Comparison of ENCODE assay signal across 20 cellular contexts in genomic region chr9:109179801-109180523, GRCh38. TPM values are rescaled to one million over a fixed set of nuclear protein-coding genes. Genes with fewer than 3 reads are reported as not detected.
A peak's percentile ranks its signal among the peaks of the same experiment; 100 is the strongest.
DNase-seq lines count a peak whose midpoint lies in the region; ATAC-seq and TF ChIP-seq lines count a peak whose summit lies in the region.
"Had no signal": no experiment of that assay in that cellular context is flagged by ENCODE, and none has a peak within 500 bp of the region (broad histone marks: within the 10 kb centered on the region; RNA-seq: fewer than 3 reads in every experiment).

No MANE protein-coding gene starts in this region.

- H3K9me3 ChIP-seq in heart right ventricle = no peaks in the 10 kb centered on the region
- H3K9me3 ChIP-seq in right atrium auricular region = no peaks in the 10 kb centered on the region
- H3K9me3 ChIP-seq in thyroid gland = no peaks in the 10 kb centered on the region
- no peaks in the 10 kb centered on the region for H3K9me3 ChIP-seq in osteoblast (ENCODE audit: low read depth, low read length)
- H3K9me3 ChIP-seq: HAP-1, testis had no signal

- H3K4me1 ChIP-seq in heart right ventricle (no peaks in the 10 kb centered on the region), right atrium auricular region (no peaks in the 10 kb centered on the region), thyroid gland (no peaks in the 10 kb centered on the region), osteoblast (ENCODE audit: insufficient read depth, low read length) (no peaks in the 10 kb centered on the region)
- H3K4me1 ChIP-seq: HAP-1, testis had no signal

- no peak overlapping the region for H3K27ac ChIP-seq in heart right ventricle
- H3K27ac ChIP-seq in right atrium auricular region = no peak overlapping the region
- no peak overlapping the region for H3K27ac ChIP-seq in thyroid gland
- H3K27ac ChIP-seq in osteoblast (ENCODE audit: low read depth, low read length) = no peak overlapping the region
- H3K27ac ChIP-seq: skin epidermis, testis had no signal

- H3K27me3 ChIP-seq in heart right ventricle (peaks cover 0 to 7% (median 0%) of the 10 kb centered on the region in 7 donors), right atrium auricular region (no peaks in the 10 kb centered on the region), thyroid gland (no peaks in the 10 kb centered on the region), osteoblast (ENCODE audit: insufficient read depth, low read length) (peaks cover 2% of the 10 kb centered on the region)
- H3K27me3 ChIP-seq: testis had no signal

- H3K4me2 ChIP-seq in osteoblast (ENCODE audit: insufficient read depth, low read length) = no peak overlapping the region

- no peak overlapping the region for H3K4me3 ChIP-seq in heart right ventricle
- no peak overlapping the region for H3K4me3 ChIP-seq in right atrium auricular region
- no peak overlapping the region for H3K4me3 ChIP-seq in thyroid gland (replicated peaks in 1 of 3)
- no peak overlapping the region for H3K4me3 ChIP-seq in osteoblast (ENCODE audit: insufficient read depth, low read length)
- H3K4me3 ChIP-seq: HAP-1, skin epidermis, testis had no signal

- no peaks in the 10 kb centered on the region for H3K79me2 ChIP-seq in osteoblast (ENCODE audit: insufficient read depth, low read length)

- TF ChIP-seq POLR2A in thyroid gland (IDR thresholded peaks at IDR 0.05) = no peak

- no peaks in the 10 kb centered on the region for H4K20me1 ChIP-seq in osteoblast (ENCODE audit: insufficient read depth, low read length)

- DNase-seq in heart right ventricle (peak; percentile 11 to 47), right atrium auricular region (ENCODE audit: low spot score) (no peak), anterior cingulate cortex (lab: John Stamatoyannopoulos, UW) (peak in 48 of 58 donors; percentile 5 to 80 (median 38)), hippocampal formation (lab: John Stamatoyannopoulos, UW) (peak; percentile 5 to 37), thyroid gland (peak; percentile 40 to 50), osteoblast (ENCODE audit: insufficient read length, low spot score, missing footprints) (no peak)
- no peak for DNase-seq in stimulated activated naive CD4-positive, alpha-beta T cell treated with Interleukin-2 at 50 U/mL for 16 hours (lab: John Stamatoyannopoulos, UW)
- DNase-seq: activated CD8-positive, alpha-beta memory T cell treated with anti-CD3 and anti-CD28 coated beads for 24 hours; activated naive CD4-positive, alpha-beta T cell treated with anti-CD3 and anti-CD28 coated beads, Interleukin-2, amount 10 ng/mL, durations not matched to agents 7 days and 5 days; activated T-cell treated with anti-CD3 and anti-CD28 coated beads, Interleukin-2, amount 50 U/mL, for 24 hours; natural killer cell; NCI-H774; OCI-M1; SHP77; testis had no signal

- intact Hi-C loops in heart right ventricle (cut with DNase I) (loop anchor here in 1 of 10 donors (10.0 kb wide), 1 partner anchor 145 kb away; the partner anchor contains the start of gene EPB41L4B), thyroid gland (cut with DNase I) (no loop called here)

- TF ChIP-seq CTCF in heart right ventricle (IDR thresholded peaks at IDR 0.05) (no peak), right atrium auricular region (IDR thresholded peaks at IDR 0.05) (no peak), thyroid gland (IDR thresholded peaks at IDR 0.05) (no peak), osteoblast (IDR thresholded peaks at IDR 0.05; ENCODE audit: extremely low read depth, low read depth, low read length) (no peak)

- H3K36me3 ChIP-seq in heart right ventricle (no peaks in the 10 kb centered on the region), right atrium auricular region (no peaks in the 10 kb centered on the region), thyroid gland (no peaks in the 10 kb centered on the region), osteoblast (ENCODE audit: insufficient read depth, low read length) (no peaks in the 10 kb centered on the region)
- H3K36me3 ChIP-seq: HAP-1 had no signal

- ATAC-seq in heart right ventricle (peak in 4 of 8 donors; percentile 37 to 70 (median 48)), HG03097 (IDR thresholded peaks at IDR 0.05; ENCODE audit: low FRiP score, unreplicated experiment) (no peak)
- ATAC-seq: activated CD4-positive, CD25-positive, alpha-beta regulatory T cell treated with anti-CD3 and anti-CD28 coated beads, Interleukin-2, amount 50 U/mL, for 24 hours; natural killer cell; stimulated activated memory B cell treated with anti-CD40 and anti-IgM and Interleukin-4, amounts not matched to agents 10 μg/mL and 1 μg/mL and 100 μg/mL, for 72 hours had no signal

- WGBS in heart right ventricle, 2 donors = 65 to 74% methylated on average over 9 of the region's 9 CpGs
- 59 to 78% methylated on average over 9 of the region's 9 CpGs for WGBS in thyroid gland, 2 donors

- no peak overlapping the region for H2AFZ ChIP-seq in osteoblast (ENCODE audit: low read length)

RNA-seq across cellular contexts. Expression of gene FRRS1L, which starts 12.9 kb away (rescaled TPM):
- total RNA-seq in heart right ventricle (1 to 10 TPM in 7 of 10 donors, under 1 TPM in 3; 0.61 to 3.0 (median 1.4) TPM), right atrium auricular region (1 to 10 TPM; 4.3 to 7.5 TPM), thyroid gland (10 to 100 TPM in 1 of 4 donors, 1 to 10 TPM in 1, under 1 TPM in 2; 0.33 to 11.2 (median 1.4) TPM), osteoblast (0.29 and 0.36 TPM in 2 replicates)
- under 1 TPM in 1 of 2 donors, not detected in 1; 0.07 TPM for polyA plus RNA-seq in heart right ventricle
- total RNA-seq: natural killer cell had no signal

Comparison
In these comparisons a context has a peak if more than half of its experiments do, and no peak if none do; other contexts are left out.
1. DNase-seq: peak in heart right ventricle (2 of 2), anterior cingulate cortex (48 of 58), hippocampal formation (2 of 2) and thyroid gland (2 of 2); none in right atrium auricular region (single experiment), stimulated activated naive CD4-positive, alpha-beta T cell treated with Interleukin-2 at 50 U/mL for 16 hours (single experiment) and osteoblast (single experiment).